ENCODE assay signal across 8 cellular contexts in the genomic region with DNA sequence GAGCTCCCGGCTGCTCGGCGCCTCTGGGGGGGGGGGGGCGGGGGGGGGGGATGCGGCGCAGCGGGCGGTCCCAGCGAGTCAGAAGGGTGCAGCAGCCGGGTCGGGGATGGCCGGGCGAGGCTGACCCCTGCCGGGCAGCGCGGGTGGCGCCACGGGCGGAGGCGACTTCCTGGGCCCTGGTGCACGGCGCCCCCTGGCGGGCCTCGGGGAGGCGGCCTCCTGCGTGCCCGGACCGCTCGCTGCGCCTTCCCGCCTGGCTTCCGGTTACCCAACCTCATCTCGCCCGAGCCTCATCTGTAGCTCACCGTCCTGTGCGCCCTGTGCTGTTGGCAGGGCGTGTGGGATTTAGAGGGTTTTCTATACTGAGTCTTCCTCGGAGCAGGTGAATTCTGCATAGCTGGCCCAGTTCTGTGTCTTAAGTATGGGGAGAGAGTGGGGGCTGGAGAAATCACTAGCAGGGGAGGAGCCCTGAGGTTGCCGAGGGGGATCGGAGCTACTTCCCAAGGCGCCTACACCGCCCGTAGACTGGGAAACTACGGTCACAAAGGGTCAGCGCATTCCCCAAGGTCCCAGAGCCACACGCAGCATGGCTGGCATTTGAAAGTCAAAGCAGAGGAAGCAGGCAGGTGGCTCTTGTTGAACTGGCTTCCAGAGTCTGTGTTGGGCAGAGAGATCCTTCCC. TPM values are rescaled to one million over a fixed set of nuclear protein-coding genes. Genes with fewer than 3 reads are reported as not detected.
A peak's percentile ranks its signal among the peaks of the same experiment; 100 is the strongest.
DNase-seq lines count a peak whose midpoint lies in the region; ATAC-seq and TF ChIP-seq lines count a peak whose summit lies in the region.

No MANE protein-coding gene starts in this region.

- H2BK15ac ChIP-seq in H9 (ENCODE audit: low read depth, low read length): no peak overlapping the region

- H3K9me3 ChIP-seq in H9 (ENCODE audit: control insufficient read depth, low read depth, low read length) (no peaks in the 10 kb centered on the region), Loucy (ENCODE audit: insufficient read depth, low read depth, low read length) (no peaks in the 10 kb centered on the region), SU-DHL-6 (ENCODE audit: insufficient read depth, low read length) (no peaks in the 10 kb centered on the region), heart left ventricle (no peaks in the 10 kb centered on the region), trophoblast cell (ENCODE audit: insufficient read depth, low read depth, low read length) (peaks cover 2% of the 10 kb centered on the region), tibial nerve (no peaks in the 10 kb centered on the region)

- H4K91ac ChIP-seq in H9 (ENCODE audit: insufficient read length, low read depth, low read length) (no peak overlapping the region), trophoblast cell (ENCODE audit: low read depth, low read length) (no peak overlapping the region)

- no peak overlapping the region for H2BK20ac ChIP-seq in H9 (ENCODE audit: low read depth, low read length, poor library complexity, severe bottlenecking)

- WGBS in H9 (ENCODE audit: extremely low coverage, insufficient read length, low lambda C conversion rate): no CpG with 5 or more reads among the region's 46 CpGs
- 1 to 9% (median 4%) methylated on average over 13 to 46 of the region's 46 CpGs for WGBS in heart left ventricle, 4 donors
- no CpG with 5 or more reads among the region's 46 CpGs for WGBS in trophoblast cell (ENCODE audit: extremely low coverage, insufficient coverage, insufficient read length)
- WGBS in tibial nerve, 2 donors: 2% methylated on average over 18 to 25 of the region's 46 CpGs

- H2AK5ac ChIP-seq in H9 (ENCODE audit: insufficient read length, low read length) (no peak overlapping the region), trophoblast cell (ENCODE audit: low read length) (no peak overlapping the region)

- H3K36me3 ChIP-seq in Loucy (ENCODE audit: insufficient read depth, low read length) (no peaks in the 10 kb centered on the region), SU-DHL-6 (ENCODE audit: low read length) (no peaks in the 10 kb centered on the region), heart left ventricle (no peaks in the 10 kb centered on the region), trophoblast cell (ENCODE audit: control insufficient read depth in 1 of 2, insufficient read depth in 2 of 2, low read length in 2 of 2) (no peaks in the 10 kb centered on the region), tibial nerve (no peaks in the 10 kb centered on the region)

- H3F3A ChIP-seq in Loucy (ENCODE audit: low read depth) (no peaks in the 10 kb centered on the region), SU-DHL-6 (ENCODE audit: insufficient read depth) (peaks cover 16% of the 10 kb centered on the region; the same call in 1 of the 2 replicates)

- H3K27ac ChIP-seq in H9 (ENCODE audit: insufficient read length, low read depth, low read length): no peak overlapping the region
- no peak overlapping the region for H3K27ac ChIP-seq in SU-DHL-6 (ENCODE audit: low read depth, low read length)
- peak overlapping the region in 7 of 12 donors; percentile 11 to 87 (median 73) for H3K27ac ChIP-seq in heart left ventricle
- no peak overlapping the region for H3K27ac ChIP-seq in trophoblast cell (ENCODE audit: low read depth, low read length)
- H3K27ac ChIP-seq in tibial nerve: peak overlapping the region in 1 of 4 donors; percentile 51

- no peaks in the 10 kb centered on the region; a peak in 1 of 7 replicates for H3K36me3 Mint-ChIP-seq in H9 (ENCODE audit: insufficient read depth in 1 of 3, low read depth in 3 of 3)

- H2AFZ ChIP-seq in H9 (ENCODE audit: low read length): peak overlapping the region; percentile 95
- peak overlapping the region; percentile 96 for H2AFZ ChIP-seq in Loucy (ENCODE audit: low read length)
- H2AFZ ChIP-seq in SU-DHL-6 (ENCODE audit: low read depth, low read length, severe bottlenecking): peak overlapping the region; percentile 86
- H2AFZ ChIP-seq in trophoblast cell (ENCODE audit: insufficient read depth, low read length, poor library complexity): no peak overlapping the region

- TF ChIP-seq CTCF in H9 (conservative IDR thresholded peaks at IDR 0.05): peak; percentile 98
- peak; percentile 85 for TF ChIP-seq CTCF in Loucy (conservative IDR thresholded peaks at IDR 0.05; ENCODE audit: low read length)
- peak; percentile 77 for TF ChIP-seq CTCF in SU-DHL-6 (IDR thresholded peaks at IDR 0.05; ENCODE audit: insufficient read depth, low read length, poor library complexity, severe bottlenecking)
- TF ChIP-seq CTCF in heart left ventricle (IDR thresholded peaks at IDR 0.05): peak; percentile 89 to 99 (median 98)
- peak; percentile 98 to 100 (median 99) for TF ChIP-seq CTCF in tibial nerve (IDR thresholded peaks at IDR 0.05)

- no peak overlapping the region for H3T11ph ChIP-seq in H9 (ENCODE audit: low read length)

- H3K4ac ChIP-seq in H9 (ENCODE audit: low read depth, low read length) (no peak overlapping the region), trophoblast cell (ENCODE audit: low read depth, low read length) (no peak overlapping the region)

- no peaks in the 10 kb centered on the region for H3K9me2 ChIP-seq in Loucy (replicated peaks; ENCODE audit: low read depth, low read length)
- H3K9me2 ChIP-seq in SU-DHL-6 (replicated peaks; ENCODE audit: insufficient read depth, low read length): no peaks in the 10 kb centered on the region

- DNase-seq in GM03348 (ENCODE audit: low spot score) (peak; percentile 97), H9 (peak; percentile 89), heart left ventricle (peak; percentile 91 to 97 (median 93)), trophoblast cell (peak; percentile 87 to 90), tibial nerve (ENCODE audit: low spot score in 2 of 2) (peak; percentile 76 to 78)
- DNase-seq in activated naive CD8-positive, alpha-beta T cell treated with anti-CD3 and anti-CD28 coated beads, Interleukin-2, amount 50 U/mL, for 16 hours (ENCODE audit: low read depth, low spot score): peak; percentile 66

- H3K4me3 ChIP-seq in Loucy (ENCODE audit: low read length, poor library complexity, severe bottlenecking): peak overlapping the region; percentile 79
- H3K4me3 ChIP-seq in SU-DHL-6 (ENCODE audit: insufficient read depth, low read length, poor library complexity, severe bottlenecking): peak overlapping the region; percentile 51
- H3K4me3 ChIP-seq in heart left ventricle: peak overlapping the region; percentile 9 to 74 (median 62)
- H3K4me3 ChIP-seq in trophoblast cell (ENCODE audit: low read depth, low read length): no peak overlapping the region
- H3K4me3 ChIP-seq in tibial nerve: peak overlapping the region; percentile 29 to 52 (median 39)

- H3K79me2 ChIP-seq in H9 (ENCODE audit: insufficient read depth, low read length) (no peaks in the 10 kb centered on the region), Loucy (ENCODE audit: insufficient read depth, low read length) (no peaks in the 10 kb centered on the region), SU-DHL-6 (ENCODE audit: insufficient read depth, low read length) (no peaks in the 10 kb centered on the region), trophoblast cell (ENCODE audit: control insufficient read depth, insufficient read depth, low read length, poor library complexity) (no peaks in the 10 kb centered on the region)

- intact Hi-C loops in heart left ventricle (cut with DNase I): loop anchor here (1.0 to 10.0 kb wide), 23 partner anchors 48 to 861 kb away; a partner anchor contains a TSS

- peaks cover 11% of the 10 kb centered on the region for H3K23me2 ChIP-seq in H9 (ENCODE audit: insufficient read length, low read depth, low read length, poor library complexity, severe bottlenecking)

- H3K9ac ChIP-seq in H9 (ENCODE audit: extremely low read depth, insufficient read length, low read length) (no peak overlapping the region), Loucy (ENCODE audit: low read depth, low read length, poor library complexity, severe bottlenecking) (peak overlapping the region; percentile 66), SU-DHL-6 (ENCODE audit: low read length) (peak overlapping the region; percentile 55), trophoblast cell (ENCODE audit: low read length) (peak overlapping the region; percentile 11)

- H2BK12ac ChIP-seq in H9 (ENCODE audit: insufficient read length, low read depth, low read length): no peak overlapping the region
- H2BK12ac ChIP-seq in trophoblast cell (ENCODE audit: low read length): no peak overlapping the region

- H4K5ac ChIP-seq in H9 (ENCODE audit: insufficient read length, low read depth, low read length): no peak overlapping the region

- peak overlapping the region; percentile 61 to 73; a peak in 3 of 5 replicates for H3K4me3 Mint-ChIP-seq in H9

- no peak for TF ChIP-seq EP300 in tibial nerve (IDR thresholded peaks at IDR 0.05)

- H2BK5ac ChIP-seq in H9 (ENCODE audit: insufficient read length, low read length) (no peak overlapping the region), trophoblast cell (ENCODE audit: low read depth, low read length, poor library complexity) (no peak overlapping the region)

- TF ChIP-seq POLR2A in heart left ventricle (IDR thresholded peaks at IDR 0.05) (peak in 1 of 2 donors; percentile 8), tibial nerve (IDR thresholded peaks at IDR 0.05) (no peak)

- H3K9me3 Mint-ChIP-seq in H9: no peaks in the 10 kb centered on the region

- no peak overlapping the region for H3K23ac ChIP-seq in H9 (ENCODE audit: insufficient read length, low read depth, low read length)
- H3K23ac ChIP-seq in trophoblast cell (ENCODE audit: low read length): no peak overlapping the region

- H3K79me1 ChIP-seq in H9 (ENCODE audit: insufficient read depth, low read depth, low read length, poor library complexity, severe bottlenecking) (no peaks in the 10 kb centered on the region), trophoblast cell (ENCODE audit: low read length) (no peaks in the 10 kb centered on the region)

- H3K56ac ChIP-seq in H9 (ENCODE audit: insufficient read length, low read depth, low read length): no peak overlapping the region

- H3K14ac ChIP-seq in H9 (ENCODE audit: insufficient read depth, low read length): peak overlapping the region; percentile 66
- no peak overlapping the region for H3K14ac ChIP-seq in trophoblast cell (ENCODE audit: low read length)

- H3K18ac ChIP-seq in H9 (ENCODE audit: insufficient read length, low read depth, low read length): no peak overlapping the region
- H3K18ac ChIP-seq in trophoblast cell (ENCODE audit: low read length): no peak overlapping the region

- H3K4me2 ChIP-seq in H9 (ENCODE audit: insufficient read depth, insufficient read length, low read length): peak overlapping the region; percentile 84
- peak overlapping the region; percentile 100 for H3K4me2 ChIP-seq in Loucy (ENCODE audit: low read depth, low read length, poor library complexity, severe bottlenecking)
- H3K4me2 ChIP-seq in SU-DHL-6 (ENCODE audit: low read depth, low read length, poor library complexity, severe bottlenecking): peak overlapping the region; percentile 63
- H3K4me2 ChIP-seq in trophoblast cell (ENCODE audit: low read length): peak overlapping the region; percentile 79

- no peak overlapping the region for H4K12ac ChIP-seq in trophoblast cell (ENCODE audit: low read depth, low read length)

- H3K4me1 Mint-ChIP-seq in H9: peaks cover 12 to 14% of the 10 kb centered on the region in 2 experiments

- H4K8ac ChIP-seq in H9 (replicated peaks; ENCODE audit: insufficient read length, low read depth, low read length): no peak overlapping the region
- H4K8ac ChIP-seq in trophoblast cell (ENCODE audit: low read depth, low read length): no peak overlapping the region

- H3K27me3 ChIP-seq in H9 (ENCODE audit: insufficient read depth, low read length) (peaks cover 5% of the 10 kb centered on the region; the same call in 1 of the 2 replicates), Loucy (ENCODE audit: insufficient read depth, low read length, poor library complexity, severe bottlenecking) (no peaks in the 10 kb centered on the region), SU-DHL-6 (ENCODE audit: low read length) (no peaks in the 10 kb centered on the region), heart left ventricle (no peaks in the 10 kb centered on the region), trophoblast cell (ENCODE audit: insufficient read depth, low read length) (peaks cover 3% of the 10 kb centered on the region), tibial nerve (peaks cover 0 to 4% of the 10 kb centered on the region in 2 donors)

- peaks cover 55% of the 10 kb centered on the region for H3K27me3 Mint-ChIP-seq in H9 (ENCODE audit: low read depth)

- H4K20me1 ChIP-seq in H9 (ENCODE audit: control insufficient read depth, insufficient read depth, insufficient read length) (no peaks in the 10 kb centered on the region), Loucy (ENCODE audit: insufficient read depth, low read length, poor library complexity, severe bottlenecking) (no peaks in the 10 kb centered on the region), SU-DHL-6 (ENCODE audit: low read depth, low read length) (no peaks in the 10 kb centered on the region)

- no peaks in the 10 kb centered on the region; the same call in 1 of the 2 replicates for H3K4me1 ChIP-seq in H9 (ENCODE audit: insufficient read depth, low read length)
- H3K4me1 ChIP-seq in Loucy (ENCODE audit: insufficient read depth, low read length, poor library complexity, severe bottlenecking): peaks cover 15% of the 10 kb centered on the region
- peaks cover 0 to 32% (median 12%) of the 10 kb centered on the region in 12 donors for H3K4me1 ChIP-seq in heart left ventricle
- H3K4me1 ChIP-seq in trophoblast cell (ENCODE audit: control insufficient read depth in 1 of 2, insufficient read depth in 2 of 2, low read length in 2 of 2): peaks cover 0 to 7% of the 10 kb centered on the region in 2 experiments
- peaks cover 0 to 20% (median 13%) of the 10 kb centered on the region in 4 donors for H3K4me1 ChIP-seq in tibial nerve

- ATAC-seq in heart left ventricle: peak; percentile 61 to 93 (median 89)

- peak overlapping the region in 1 of 3 experiments; percentile 25; a peak in 1 of 7 replicates for H3K27ac Mint-ChIP-seq in H9

- H2BK120ac ChIP-seq in H9 (ENCODE audit: low read depth, low read length, poor library complexity, severe bottlenecking): no peak overlapping the region
- no peak overlapping the region for H2BK120ac ChIP-seq in trophoblast cell (ENCODE audit: insufficient read depth, low read length, poor library complexity)

RNA-seq across cellular contexts. Expression of a gene that starts 28.3 kb away (rescaled TPM):
- not detected in 2 replicates for total RNA-seq in H9 (2021)
- total RNA-seq in heart left ventricle: 10 to 100 TPM in 1 of 9 donors, 1 to 10 TPM in 5, under 1 TPM in 3; 0.56 to 19.8 (median 1.1) TPM
- polyA plus RNA-seq in heart left ventricle: under 1 TPM; 0.46 to 0.78 TPM
- 0.01 and 0.04 TPM in 2 replicates for polyA plus RNA-seq in trophoblast cell (2013)
- 10 to 100 TPM in 2 of 4 donors, 1 to 10 TPM in 2; 5.0 to 16.5 (median 8.8) TPM for total RNA-seq in tibial nerve

RNA-seq across cellular contexts. Expression of a gene that starts 51.5 kb away (rescaled TPM):
- 6.9 and 7.4 TPM in 2 replicates for total RNA-seq in H9 (2021)
- 1 to 10 TPM; 1.1 to 9.5 (median 3.2) TPM for total RNA-seq in heart left ventricle
- polyA plus RNA-seq in heart left ventricle: 1 to 10 TPM; 1.5 to 2.2 TPM
- 0.18 and 0.36 TPM in 2 replicates for polyA plus RNA-seq in trophoblast cell (2013)
- 10 to 100 TPM in 3 of 4 donors, 1 to 10 TPM in 1; 7.7 to 16.5 (median 14.3) TPM for total RNA-seq in tibial nerve

Comparison
In these comparisons a context has a peak if more than half of its experiments do, and no peak if none do; other contexts are left out.
1. H3K27ac ChIP-seq: peak in heart left ventricle (7 of 12); none in H9 (single experiment), SU-DHL-6 (single experiment) and trophoblast cell (single experiment).
2. Peak in every context shown above with its lines, with median percentiles within 50 percentile points of each other: DNase-seq, H3K4me2 ChIP-seq and CTCF ChIP-seq.